In the genomic region with DNA sequence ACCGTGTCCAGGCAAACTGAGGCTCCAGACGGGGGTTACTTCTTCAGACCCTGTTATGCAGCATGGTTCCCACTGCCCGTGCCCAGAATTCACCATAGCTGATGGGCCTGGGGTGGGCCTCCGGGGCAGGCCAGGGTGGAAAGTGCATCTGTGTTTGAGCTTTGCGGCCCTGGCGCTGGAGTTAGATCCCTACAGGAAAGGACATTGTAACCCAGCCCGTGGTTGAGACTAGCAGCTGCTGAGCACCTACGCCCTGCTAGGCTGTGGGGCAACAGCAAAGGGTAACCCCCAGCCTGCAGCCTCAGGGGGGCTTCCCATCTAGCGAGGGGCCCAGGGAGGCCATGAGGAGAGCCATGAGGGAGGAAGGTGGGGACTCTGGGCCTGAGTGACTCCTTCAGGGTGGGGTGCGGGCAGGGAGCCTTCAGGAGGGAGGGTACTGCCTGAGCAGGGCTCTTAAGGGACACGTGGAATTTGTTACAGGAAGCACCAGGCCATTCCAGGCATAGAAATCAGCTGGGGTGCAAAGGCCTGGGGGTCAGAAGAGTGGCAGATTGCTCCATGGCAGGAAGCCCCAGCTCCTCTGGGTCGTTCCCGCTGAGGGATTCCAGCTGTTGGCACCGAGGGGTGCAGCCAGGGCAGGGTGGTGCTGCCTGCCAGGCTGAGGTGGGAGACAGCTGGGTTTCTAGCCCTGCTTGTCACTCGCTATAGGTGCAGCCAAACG, we compare ENCODE assay signal across 1 cellular context.
TF ChIP-seq lines count a peak whose summit lies in the region.

No MANE protein-coding gene starts in this region.

TF ChIP-seq in HepG2, 621 proteins besides CTCF, POLR2A, EP300 and RAD21:
- TF ChIP-seq ZNF230 (CRISPR knock-in tag; IDR thresholded peaks at IDR 0.05) = no peak
- peak; percentile 24 for TF ChIP-seq ZNF883 (CRISPR knock-in tag; IDR thresholded peaks at IDR 0.05; ENCODE audit: not compliant biosample characterization)
- no peak for TF ChIP-seq HDAC6 (IDR thresholded peaks at IDR 0.05; ENCODE audit: low read depth, low read length)
- 0 out of 2 replicates have a peak, but pooled peaks have one; percentile 36 for TF ChIP-seq ZFX (CRISPR knock-in tag; IDR thresholded peaks at IDR 0.05; ENCODE audit: low read depth)
